In the genomic region with DNA sequence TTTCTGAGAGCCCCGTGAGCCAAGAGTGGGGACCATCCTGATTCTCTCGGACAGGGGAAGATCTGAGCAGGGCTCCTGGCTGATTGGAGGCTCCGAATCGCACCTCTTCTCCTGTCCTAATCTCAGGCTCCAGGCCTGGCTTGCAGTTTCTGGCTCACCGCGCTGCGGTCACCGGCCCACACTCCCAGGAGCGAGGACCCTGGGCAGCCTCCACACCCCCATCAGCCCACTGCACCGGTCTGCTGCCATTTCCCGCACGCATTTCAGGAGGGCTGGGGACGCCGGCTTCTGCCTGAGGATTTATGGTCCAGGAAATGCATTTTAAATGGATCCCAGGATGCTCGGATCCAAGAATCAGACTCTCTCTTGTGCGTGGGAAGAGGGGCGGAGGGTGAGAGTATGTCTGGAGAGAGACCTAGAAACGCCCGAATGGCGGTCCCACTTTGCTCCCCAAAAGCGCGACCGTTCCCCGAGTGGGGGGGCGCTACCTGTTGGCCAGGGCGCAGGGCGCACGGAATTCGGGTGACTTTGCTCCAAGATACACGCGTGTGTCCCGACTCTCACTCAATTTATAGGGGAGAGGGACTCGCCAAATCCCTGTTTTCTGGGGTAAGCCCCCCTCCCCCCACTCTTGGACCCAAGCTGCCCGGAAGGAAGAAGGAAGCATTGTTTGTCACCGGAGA, we compare ENCODE assay signal across 10 cellular contexts. TPM values are rescaled to one million over a fixed set of nuclear protein-coding genes. Genes with fewer than 3 reads are reported as not detected.
DNase-seq lines count a peak whose midpoint lies in the region; ATAC-seq, FAIRE-seq and TF ChIP-seq lines count a peak whose summit lies in the region.
"Had no signal": no experiment of that assay in that cellular context is flagged by ENCODE, and none has a peak within 500 bp of the region (broad histone marks: within the 10 kb centered on the region; RNA-seq: fewer than 3 reads in every experiment).

No MANE protein-coding gene starts in this region.

- H3K27me3 Mint-ChIP-seq in CD8-positive, alpha-beta memory T cell, result peaks cover 40 to 58% of the 10 kb centered on the region in 2 donors
- peaks cover 17% of the 10 kb centered on the region for H3K27me3 Mint-ChIP-seq in endothelial cell (ENCODE audit: unreplicated experiment)

- CTCF ChIA-PET in CD8-positive, alpha-beta memory T cell (lab: Charles Lee), result no interaction called here
- CTCF ChIA-PET in HEK293 (lab: Yijun Ruan, JAX), result interaction anchor here (0.6 kb wide), 2 partner anchors 21 to 105 kb away, joined by 3 read pairs; no protein-coding TSS in a partner anchor

- no peak overlapping the region for H3K4me3 ChIP-seq in CD8-positive, alpha-beta memory T cell (ENCODE audit: low read length)
- H3K4me3 ChIP-seq in HEK293 (ENCODE audit: low read depth, low read length) (peak overlapping the region; percentile 37), neuron (ENCODE audit: low read length) (peak overlapping the region; percentile 41)

- no peaks in the 10 kb centered on the region for H3K4me1 ChIP-seq in CD8-positive, alpha-beta memory T cell (ENCODE audit: insufficient read depth, low read length)
- H3K4me1 ChIP-seq in HEK293 (ENCODE audit: control insufficient read depth, insufficient read depth, low read length), result no peaks in the 10 kb centered on the region
- peaks cover 21% of the 10 kb centered on the region for H3K4me1 ChIP-seq in neuron (ENCODE audit: insufficient read depth, low read length)

- no peak overlapping the region for H3K27ac Mint-ChIP-seq in CD8-positive, alpha-beta memory T cell
- no peak overlapping the region for H3K27ac Mint-ChIP-seq in endothelial cell (ENCODE audit: unreplicated experiment)

- H3K27ac ChIP-seq in CD8-positive, alpha-beta memory T cell (ENCODE audit: low read depth, low read length), result no peak overlapping the region
- no peak overlapping the region for H3K27ac ChIP-seq in HEK293 (ENCODE audit: extremely low read depth, low read depth, low read length)

- no peaks in the 10 kb centered on the region for H3K36me3 Mint-ChIP-seq in CD8-positive, alpha-beta memory T cell
- H3K36me3 Mint-ChIP-seq in endothelial cell (ENCODE audit: low read depth, unreplicated experiment), result peaks cover 7% of the 10 kb centered on the region

- H2AFZ ChIP-seq in neuron (ENCODE audit: low read depth, low read length), result peak overlapping the region; percentile 49

- peaks cover 0 to 5% (median 4%) of the 10 kb centered on the region in 5 donors for H3K9me3 Mint-ChIP-seq in CD8-positive, alpha-beta memory T cell
- no peaks in the 10 kb centered on the region for H3K9me3 Mint-ChIP-seq in endothelial cell (ENCODE audit: unreplicated experiment)

- peaks cover 40% of the 10 kb centered on the region for H3K27me3 ChIP-seq in CD8-positive, alpha-beta memory T cell (ENCODE audit: insufficient read depth, low read length, poor library complexity, severe bottlenecking)
- H3K27me3 ChIP-seq in neuron (ENCODE audit: insufficient read depth, low read length), result peaks cover 58% of the 10 kb centered on the region

- no peaks in the 10 kb centered on the region for H3K9me3 ChIP-seq in CD8-positive, alpha-beta memory T cell (ENCODE audit: low read length)
- H3K9me3 ChIP-seq in HEK293 (ENCODE audit: control insufficient read depth, insufficient read depth, low read depth, low read length) (no peaks in the 10 kb centered on the region), neuron (ENCODE audit: low read length) (no peaks in the 10 kb centered on the region)

- POLR2A ChIA-PET in CD8-positive, alpha-beta memory T cell (lab: Charles Lee), result no interaction called here
- POLR2A ChIA-PET in HEK293 (lab: Yijun Ruan, JAX), result no interaction called here

- no peak for FAIRE-seq in D721Med (lab: Jason Lieb, UNC)

- TF ChIP-seq CTCF in HEK293 (tag by site-specific recombination; IDR thresholded peaks at IDR 0.05), result no peak
- no peak for TF ChIP-seq CTCF in endothelial cell (IDR thresholded peaks at IDR 0.05; ENCODE audit: unreplicated experiment)
- no peak for TF ChIP-seq CTCF in D721Med (IDR thresholded peaks at IDR 0.05; ENCODE audit: insufficient read depth, missing control alignments)

- peak overlapping the region in 5 of 7 donors; percentile 4 to 76 (median 40) for H3K4me3 Mint-ChIP-seq in CD8-positive, alpha-beta memory T cell
- peak overlapping the region; percentile 90 for H3K4me3 Mint-ChIP-seq in endothelial cell (ENCODE audit: unreplicated experiment)

- no peak for DNase-seq in CD8-positive, alpha-beta memory T cell
- DNase-seq in endothelial cell (ENCODE audit: low spot score) (no peak), D721Med (ENCODE audit: insufficient read length, low spot score) (no peak), NCI-H1694 treated with DMSO at 0.1 percent for 48 hours (lab: John Stamatoyannopoulos, UW) (no peak)
- DNase-seq: Kasumi-1 had no signal

- H3K4me1 Mint-ChIP-seq in CD8-positive, alpha-beta memory T cell, result peaks cover 4 to 20% (median 8%) of the 10 kb centered on the region in 3 donors
- peaks cover 19% of the 10 kb centered on the region for H3K4me1 Mint-ChIP-seq in endothelial cell (ENCODE audit: unreplicated experiment)

- no peak for ATAC-seq in HG03457 (IDR thresholded peaks at IDR 0.05; ENCODE audit: unreplicated experiment)

- H3K36me3 ChIP-seq in CD8-positive, alpha-beta memory T cell (ENCODE audit: insufficient read depth, low read length), result no peaks in the 10 kb centered on the region
- H3K36me3 ChIP-seq in HEK293 (ENCODE audit: control insufficient read depth in 2 of 2, insufficient read depth in 1 of 2, low read length in 2 of 2) (peaks cover 0 to 4% of the 10 kb centered on the region in 2 experiments; a peak in 1 of 3 replicates), neuron (ENCODE audit: insufficient read depth, low read length) (no peaks in the 10 kb centered on the region)

TF ChIP-seq in HEK293, 187 proteins besides CTCF, POLR2A, EP300 and RAD21:
- TF ChIP-seq TRIM28 (IDR thresholded peaks at IDR 0.05; ENCODE audit: borderline replicate concordance, low read length) (no peak), SCRT2 (tag by site-specific recombination; IDR thresholded peaks at IDR 0.05) (peak; percentile 93), ZBTB20 (tag by site-specific recombination; IDR thresholded peaks at IDR 0.05) (0 out of 2 replicates have a peak, but pooled peaks have one; percentile 12), ZNF335 (tag by site-specific recombination; conservative IDR thresholded peaks at IDR 0.05) (peak; percentile 30), GLI2 (tag by site-specific recombination; IDR thresholded peaks at IDR 0.05; ENCODE audit: borderline replicate concordance, low read depth) (no peak), SCRT1 (tag by site-specific recombination; IDR thresholded peaks at IDR 0.05; ENCODE audit: borderline replicate concordance) (peak; percentile 77; the same call in 1 of the 2 replicates)
- TF ChIP-seq, protein P1, sequence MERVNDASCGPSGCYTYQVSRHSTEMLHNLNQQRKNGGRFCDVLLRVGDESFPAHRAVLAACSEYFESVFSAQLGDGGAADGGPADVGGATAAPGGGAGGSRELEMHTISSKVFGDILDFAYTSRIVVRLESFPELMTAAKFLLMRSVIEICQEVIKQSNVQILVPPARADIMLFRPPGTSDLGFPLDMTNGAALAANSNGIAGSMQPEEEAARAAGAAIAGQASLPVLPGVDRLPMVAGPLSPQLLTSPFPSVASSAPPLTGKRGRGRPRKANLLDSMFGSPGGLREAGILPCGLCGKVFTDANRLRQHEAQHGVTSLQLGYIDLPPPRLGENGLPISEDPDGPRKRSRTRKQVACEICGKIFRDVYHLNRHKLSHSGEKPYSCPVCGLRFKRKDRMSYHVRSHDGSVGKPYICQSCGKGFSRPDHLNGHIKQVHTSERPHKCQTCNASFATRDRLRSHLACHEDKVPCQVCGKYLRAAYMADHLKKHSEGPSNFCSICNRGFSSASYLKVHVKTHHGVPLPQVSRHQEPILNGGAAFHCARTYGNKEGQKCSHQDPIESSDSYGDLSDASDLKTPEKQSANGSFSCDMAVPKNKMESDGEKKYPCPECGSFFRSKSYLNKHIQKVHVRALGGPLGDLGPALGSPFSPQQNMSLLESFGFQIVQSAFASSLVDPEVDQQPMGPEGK (tag by site-specific recombination; IDR thresholded peaks at IDR 0.05), result peak; percentile 16; the same call in 1 of the 2 replicates

RNA-seq across cellular contexts. Expression of gene JPH3, which starts 0.8 kb away (rescaled TPM):
- total RNA-seq in CD8-positive, alpha-beta memory T cell, result not detected
- not detected for polyA plus RNA-seq in CD8-positive, alpha-beta memory T cell
- total RNA-seq in endothelial cell (ENCODE audit: unreplicated experiment), result 19.1 TPM
- total RNA-seq: fibroblast of villous mesenchyme, myocyte had no signal

Comparison
In these comparisons a context has a peak if more than half of its experiments do, and no peak if none do; other contexts are left out.
1. RNA of gene JPH3, which starts 0.8 kb away (total RNA-seq): 19.1 TPM in endothelial cell (single experiment); not detected in CD8-positive, alpha-beta memory T cell; every median in the first group is over 10 times any median in the second.